ENCODE assay signal across 15 cellular contexts in genomic region chr13:112132142-112132541, GRCh38.
DNase-seq lines count a peak whose midpoint lies in the region; ATAC-seq and TF ChIP-seq lines count a peak whose summit lies in the region.
"Had no signal": no experiment of that assay in that cellular context is flagged by ENCODE, and none has a peak within 500 bp of the region (broad histone marks: within the 10 kb centered on the region; RNA-seq: fewer than 3 reads in every experiment).

No MANE protein-coding gene starts in this region.

- no CpG with 5 or more reads among the region's 17 CpGs for WGBS in neuronal stem cell (ENCODE audit: extremely low coverage in 2 of 2, insufficient read length in 2 of 2, insufficient replicate concordance in 1 of 2), 2 donors

- no peak overlapping the region for H4K91ac ChIP-seq in neuronal stem cell (ENCODE audit: low read depth, low read length, poor library complexity)

- no peak overlapping the region for H2BK120ac ChIP-seq in neuronal stem cell (ENCODE audit: low read depth, low read length)

- peak overlapping the region; percentile 92 for H2AK5ac ChIP-seq in neuronal stem cell (ENCODE audit: low read depth, low read length)

- H3K36me3 ChIP-seq in A673 (ENCODE audit: insufficient read depth, low read length, poor library complexity, severe bottlenecking) (no peaks in the 10 kb centered on the region), neuronal stem cell (replicated peaks in 1 of 2; ENCODE audit: control insufficient read depth in 2 of 2, insufficient read depth in 2 of 2, low read length in 2 of 2) (no peaks in the 10 kb centered on the region), SJCRH30 (no peaks in the 10 kb centered on the region)
- H3K36me3 ChIP-seq: HAP-1 had no signal

- H3K14ac ChIP-seq in neuronal stem cell (ENCODE audit: low read length), result no peak overlapping the region

- no peaks in the 10 kb centered on the region for H3K4me1 ChIP-seq in A673 (ENCODE audit: insufficient read depth, low read length, poor library complexity, severe bottlenecking)
- peaks cover 0 to 8% of the 10 kb centered on the region in 2 donors for H3K4me1 ChIP-seq in neuronal stem cell (ENCODE audit: control insufficient read depth in 2 of 2, insufficient read depth in 1 of 2, low read depth in 1 of 2, low read length in 2 of 2)
- H3K4me1 ChIP-seq in SJCRH30, result peaks cover 9% of the 10 kb centered on the region
- H3K4me1 ChIP-seq: HAP-1 had no signal

- H3K9me3 ChIP-seq in A673 (ENCODE audit: low read depth, low read length, poor library complexity, severe bottlenecking) (no peaks in the 10 kb centered on the region), neuronal stem cell (replicated peaks in 1 of 2; ENCODE audit: control insufficient read depth in 2 of 2, insufficient read depth in 1 of 2, low read depth in 1 of 2, low read length in 2 of 2) (no peaks in the 10 kb centered on the region), SJCRH30 (replicated peaks) (no peaks in the 10 kb centered on the region)
- H3K9me3 ChIP-seq: HAP-1 had no signal

- POLR2A ChIA-PET in A673 (lab: Charles Lee; ENCODE audit: low non-redundant PET), result interaction anchor here (0.6 kb wide), 1 partner anchor 437 kb away, joined by 3 read pairs; no protein-coding TSS in a partner anchor

- H4K8ac ChIP-seq in neuronal stem cell (ENCODE audit: low read depth, low read length), result no peak overlapping the region

- CTCF ChIA-PET in A673 (lab: Charles Lee), result no interaction called here

- H3K18ac ChIP-seq in neuronal stem cell (ENCODE audit: low read length), result peak overlapping the region; percentile 86

- DNase-seq in A673 (ENCODE audit: low spot score) (peak; percentile 34), DMS79 treated with DMSO at 0.1 percent for 48 hours (lab: John Stamatoyannopoulos, UW) (peak; percentile 78), NCI-H2171 treated with DMSO at 0.1 percent for 48 hours (lab: John Stamatoyannopoulos, UW) (peak; percentile 36), neuronal stem cell (ENCODE audit: low spot score) (no peak), SJCRH30 (no peak), left cardiac atrium (no peak)
- DNase-seq: AML-193, GF-D8, GM23248, PC-3, RPMI8226, SHP77 treated with DMSO at 0.1 percent for 48 hours had no signal

- peak overlapping the region; percentile 4 for H2BK5ac ChIP-seq in neuronal stem cell (ENCODE audit: low read length)

- H3K23ac ChIP-seq in neuronal stem cell (ENCODE audit: low read depth, low read length, poor library complexity), result no peak overlapping the region

- H3K27ac ChIP-seq in A673 (ENCODE audit: low read depth, low read length, poor library complexity, severe bottlenecking), result no peak overlapping the region
- H3K27ac ChIP-seq in neuronal stem cell (replicated peaks; ENCODE audit: low read length), result no peak overlapping the region
- no peak overlapping the region for H3K27ac ChIP-seq in SJCRH30
- H3K27ac ChIP-seq: C4-2B, GM23248 had no signal

- H3K27me3 ChIP-seq in A673 (replicated peaks; ENCODE audit: insufficient read depth, low read depth, low read length, poor library complexity) (peaks cover 11% of the 10 kb centered on the region), neuronal stem cell (ENCODE audit: control insufficient read depth in 3 of 3, insufficient read depth in 3 of 3, low read depth in 1 of 3, low read length in 3 of 3) (no peaks in the 10 kb centered on the region), SJCRH30 (no peaks in the 10 kb centered on the region)

- H3K9ac ChIP-seq in neuronal stem cell (ENCODE audit: low read depth, low read length, poor library complexity), result no peak overlapping the region
- H3K9ac ChIP-seq: GM23248 had no signal

- H2BK12ac ChIP-seq in neuronal stem cell (ENCODE audit: low read length), result peak overlapping the region; percentile 14

- no peak for ATAC-seq in HG03571 (IDR thresholded peaks at IDR 0.05; ENCODE audit: unreplicated experiment)
- no peak for ATAC-seq in left cardiac atrium
- ATAC-seq: PC-3 had no signal

- peak overlapping the region; percentile 77 for H3K4ac ChIP-seq in neuronal stem cell (ENCODE audit: low read length)

- no peak for TF ChIP-seq CTCF in A673 (conservative IDR thresholded peaks at IDR 0.05; ENCODE audit: low read depth, low read length)

- no TSS peak for BruUV-seq in A673 (replicated peaks; lab: Mats Ljungman, UMichigan)

- H3K4me3 ChIP-seq in A673 (ENCODE audit: low read depth, low read length, poor library complexity, severe bottlenecking) (no peak overlapping the region), neuronal stem cell (ENCODE audit: low read length in 2 of 2) (no peak overlapping the region), SJCRH30 (no peak overlapping the region)
- H3K4me3 ChIP-seq: GM23248, HAP-1 had no signal

- intact Hi-C loops in A673 (cut with micrococcal nuclease; ENCODE audit: unreplicated experiment) (no loop called here), left cardiac atrium (cut with DNase I) (no loop called here)

- H2AFZ ChIP-seq in neuronal stem cell (ENCODE audit: low read length), result no peak overlapping the region
- H2AFZ ChIP-seq: GM23248 had no signal

- H2BK15ac ChIP-seq in neuronal stem cell (ENCODE audit: low read length), result peak overlapping the region; percentile 88

- no peaks in the 10 kb centered on the region for H3K79me1 ChIP-seq in neuronal stem cell (ENCODE audit: low read depth, low read length)

- H3K4me2 ChIP-seq in neuronal stem cell (ENCODE audit: insufficient read depth, low read length, poor library complexity, severe bottlenecking), result no peak overlapping the region

Comparison
In these comparisons a context has a peak if more than half of its experiments do, and no peak if none do; other contexts are left out.
1. DNase-seq: peak in A673 (single experiment), DMS79 treated with DMSO at 0.1 percent for 48 hours (single experiment) and NCI-H2171 treated with DMSO at 0.1 percent for 48 hours (single experiment); none in neuronal stem cell (single experiment), SJCRH30 (0 of 2) and left cardiac atrium (single experiment).